Comparison of ENCODE assay signal across 8 cellular contexts in genomic region chr6:106103728-106104109, GRCh38. TPM values are rescaled to one million over a fixed set of nuclear protein-coding genes. Genes with fewer than 3 reads are reported as not detected.
DNase-seq lines count a peak whose midpoint lies in the region; ATAC-seq and TF ChIP-seq lines count a peak whose summit lies in the region.

No MANE protein-coding gene starts in this region.

- H3K4me3 ChIP-seq in right lobe of liver: no peak overlapping the region
- no peak overlapping the region for H3K4me3 ChIP-seq in foreskin fibroblast (ENCODE audit: low read depth in 1 of 2, low read length in 2 of 2)

- peak overlapping the region in 1 of 3 donors; percentile 5 for H3K27ac ChIP-seq in right lobe of liver

- no peak for TF ChIP-seq POLR2A in right lobe of liver (IDR thresholded peaks at IDR 0.05)

- TF ChIP-seq CTCF in right lobe of liver (IDR thresholded peaks at IDR 0.05) (no peak), foreskin fibroblast (IDR thresholded peaks at IDR 0.05; ENCODE audit: low read depth, low read length) (no peak)

- H3K4me1 ChIP-seq in right lobe of liver: peaks cover 0 to 5% (median 0%) of the 10 kb centered on the region in 4 donors

- no peaks in the 10 kb centered on the region for H3K36me3 ChIP-seq in right lobe of liver

- H3K9me3 ChIP-seq in right lobe of liver: no peaks in the 10 kb centered on the region

- intact Hi-C loops in right lobe of liver (cut with DNase I): no loop called here

- DNase-seq in activated CD4-positive, alpha-beta T cell treated with anti-CD3 and anti-CD28 coated beads, Interleukin-2, amount 50 U/mL, for 1 hour: peak; percentile 42
- DNase-seq in right lobe of liver (no peak), foreskin fibroblast (no peak), SW480 (ENCODE audit: low spot score) (no peak), NCI-H187 treated with DMSO at 0.1 percent for 48 hours (lab: John Stamatoyannopoulos, UW) (no peak)

- WGBS in right lobe of liver (ENCODE audit: insufficient coverage, low coverage, low lambda C conversion rate, missing lambda C conversion rate): 35% methylated on average over 9 of the region's 9 CpGs

- H3K27me3 ChIP-seq in right lobe of liver: no peaks in the 10 kb centered on the region

- ATAC-seq in GM19043 (IDR thresholded peaks at IDR 0.05; ENCODE audit: low read depth, unreplicated experiment) (peak; percentile 38), HG03066 (IDR thresholded peaks at IDR 0.05; ENCODE audit: low read depth, unreplicated experiment) (peak; percentile 38), right lobe of liver (peak; percentile 39 to 53 (median 44)), GM18517 (IDR thresholded peaks at IDR 0.05; ENCODE audit: unreplicated experiment) (no peak)

RNA-seq across cellular contexts. Expression of gene PRDM1, which starts 17.6 kb away (rescaled TPM):
- total RNA-seq in right lobe of liver: 1 to 10 TPM in 5 of 6 experiments, under 1 TPM in 1; 0.86 to 2.8 (median 1.3) TPM
